In the genomic region with DNA sequence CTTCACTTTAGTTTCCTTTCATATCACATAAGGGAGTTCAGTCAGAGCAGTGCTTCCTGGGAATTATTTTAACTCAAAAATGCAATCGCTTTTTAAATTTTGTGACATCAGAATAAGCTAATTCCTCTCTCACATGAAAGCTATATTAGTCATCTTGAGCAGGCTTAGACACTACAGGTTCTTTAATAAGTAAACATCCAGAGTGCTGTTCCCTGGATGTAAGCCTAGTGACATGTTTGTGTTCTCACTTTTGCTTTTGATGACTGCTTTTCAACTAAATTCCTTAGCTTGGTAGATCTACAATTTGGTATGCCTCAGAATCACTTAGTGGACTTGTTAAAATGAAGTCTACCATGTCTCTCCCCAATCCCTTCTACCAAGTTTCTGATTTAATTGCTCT, we compare ENCODE assay signal across 19 cellular contexts.
"Had no signal": no experiment of that assay in that cellular context is flagged by ENCODE, and none has a peak within 500 bp of the region (broad histone marks: within the 10 kb centered on the region; RNA-seq: fewer than 3 reads in every experiment).

No MANE protein-coding gene starts in this region.

- ATAC-seq: activated CD4-positive, alpha-beta T cell treated with anti-CD3 and anti-CD28 coated beads for 36 hours; activated CD8-positive, alpha-beta T cell treated with anti-CD3 and anti-CD28 coated beads, Interleukin-2, amount 10 ng/mL, durations not matched to agents 7 days and 5 days; foreskin keratinocyte; sciatic nerve; T-helper 17 cell had no signal

- H3K27me3 Mint-ChIP-seq: dendritic cell treated with granulocyte-macrophage colony-stimulating factor and Interleukin-4, amounts not matched to agents 40 ng/mL and 50 ng/mL, for 4 days had no signal

- H3K27ac Mint-ChIP-seq: activated CD4-positive, alpha-beta T cell treated with anti-CD3 and anti-CD28 coated beads for 36 hours; activated CD8-positive, alpha-beta T cell treated with anti-CD3 and anti-CD28 coated beads, Interleukin-2, amount 10 ng/mL, durations not matched to agents 7 days and 5 days; activated naive CD8-positive, alpha-beta T cell; dendritic cell treated with granulocyte-macrophage colony-stimulating factor and Interleukin-4, amounts not matched to agents 40 ng/mL and 50 ng/mL, for 4 days; mesothelial cell of epicardium; T-helper 17 cell had no signal

- H3K4me1 Mint-ChIP-seq: activated CD4-positive, alpha-beta T cell treated with anti-CD3 and anti-CD28 coated beads for 36 hours; mesothelial cell of epicardium; T-helper 17 cell had no signal

- H3K36me3 ChIP-seq: brain microvascular endothelial cell had no signal

- H3K4me3 Mint-ChIP-seq: activated CD4-positive, alpha-beta T cell treated with anti-CD3 and anti-CD28 coated beads for 36 hours; activated CD8-positive, alpha-beta T cell treated with anti-CD3 and anti-CD28 coated beads, Interleukin-2, amount 10 ng/mL, durations not matched to agents 7 days and 5 days; activated naive CD8-positive, alpha-beta T cell; dendritic cell treated with granulocyte-macrophage colony-stimulating factor and Interleukin-4, amounts not matched to agents 40 ng/mL and 50 ng/mL, for 4 days; mesothelial cell of epicardium; neural crest cell; T-helper 17 cell had no signal

- DNase-seq: activated CD4-positive, alpha-beta T cell treated with anti-CD3 and anti-CD28 coated beads for 36 hours; activated CD8-positive, alpha-beta memory T cell treated with anti-CD3 and anti-CD28 coated beads, Interleukin-2, amount 50 U/mL, for 4 hours; activated CD8-positive, alpha-beta T cell treated with anti-CD3 and anti-CD28 coated beads, Interleukin-2, amount 10 ng/mL, durations not matched to agents 7 days and 5 days; activated gamma-delta T cell; activated T-cell treated with anti-CD3 and anti-CD28 coated beads, Interleukin-2, amount 50 U/mL, for 48 hours; amniotic stem cell; brain microvascular endothelial cell; effector memory CD4-positive, alpha-beta T cell; glutamatergic neuron; hypothalamus; kidney; stimulated activated CD4-positive, alpha-beta T cell treated with anti-CD3 and anti-CD28 coated beads, Interleukin-1b, Interleukin-23, amount 100 ng/mL, for 48 hours; T-helper 17 cell had no signal

- H3K27ac ChIP-seq: brain microvascular endothelial cell, foreskin keratinocyte had no signal

- H3K4me1 ChIP-seq: foreskin keratinocyte had no signal

- H3K27me3 ChIP-seq: brain microvascular endothelial cell, foreskin keratinocyte had no signal

- H3K36me3 Mint-ChIP-seq: activated naive CD8-positive, alpha-beta T cell; mesothelial cell of epicardium had no signal

- H3K9me3 Mint-ChIP-seq: dendritic cell treated with granulocyte-macrophage colony-stimulating factor and Interleukin-4, amounts not matched to agents 40 ng/mL and 50 ng/mL, for 4 days; mesothelial cell of epicardium; neural crest cell had no signal
